8 cellular contexts compared by ENCODE assay signal in the genomic region with DNA sequence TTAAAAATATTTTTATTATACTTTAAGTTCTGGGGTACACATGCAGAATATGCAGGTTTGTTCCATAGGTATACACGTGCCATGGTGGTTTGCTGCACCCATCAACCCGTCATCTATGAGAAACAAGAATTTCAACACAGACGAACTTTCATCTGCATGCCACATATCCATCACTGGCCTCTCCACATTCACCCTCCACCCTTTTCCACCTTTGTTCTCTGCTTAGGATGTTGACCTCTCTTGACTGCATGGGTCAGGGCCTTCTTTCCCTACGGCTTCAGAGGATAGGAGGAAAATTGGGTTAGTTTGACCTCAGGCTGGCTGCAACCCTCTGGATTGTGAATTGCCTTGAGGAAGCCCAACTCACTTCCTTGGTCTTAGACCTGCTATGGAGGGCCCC.
"Had no signal": no experiment of that assay in that cellular context is flagged by ENCODE, and none has a peak within 500 bp of the region (broad histone marks: within the 10 kb centered on the region; RNA-seq: fewer than 3 reads in every experiment).

No MANE protein-coding gene starts in this region.

- H3K4me3 ChIP-seq: GM23338 had no signal

- FAIRE-seq: H1, H54, HTR-8/SVneo had no signal

- H2AFZ ChIP-seq: GM23338 had no signal

- ATAC-seq: GM23338 had no signal

- DNase-seq: H9, HCEC 1CT, KBM-7 had no signal

- H3K9ac ChIP-seq: KMS-11 had no signal

- H3K4me2 ChIP-seq: GM23338, KMS-11 had no signal

- H3K27ac ChIP-seq: KMS-11 had no signal
